Comparison of ENCODE assay signal across 19 cellular contexts in genomic region chr5:109829331-109829730, GRCh38.
"Had no signal": no experiment of that assay in that cellular context is flagged by ENCODE, and none has a peak within 500 bp of the region (broad histone marks: within the 10 kb centered on the region; RNA-seq: fewer than 3 reads in every experiment).

No MANE protein-coding gene starts in this region.

- H3K27me3 Mint-ChIP-seq: natural killer cell treated with Interleukin-12 subunit alpha and Interleukin-12 subunit beta and Interleukin-15 and Interleukin-18, amount 100 ng/mL, for 72 hours; stimulated activated naive CD8-positive, alpha-beta T cell treated with anti-CD3 and anti-CD28 coated beads, Interleukin-15, Interleukin-2, amounts not matched to agents 100 ng/mL and 50 ng/mL, for 24 hours had no signal

- H3K9ac ChIP-seq: neural progenitor cell, parathyroid adenoma had no signal

- ATAC-seq: gastroesophageal sphincter; left lobe of liver; natural killer cell treated with Interleukin-12 subunit alpha and Interleukin-12 subunit beta and Interleukin-15 and Interleukin-18, amount 100 ng/mL, for 72 hours; right lobe of liver had no signal

- H3K27ac ChIP-seq: coronary artery, gastroesophageal sphincter, neural progenitor cell, parathyroid adenoma, prostate gland, right lobe of liver, skin epidermis, testis, transverse colon had no signal

- H3K4me1 ChIP-seq: gastroesophageal sphincter, neural progenitor cell, parathyroid adenoma, prostate gland, testis, transverse colon had no signal

- H3K4me1 Mint-ChIP-seq: neural progenitor cell had no signal

- H3K27ac Mint-ChIP-seq: natural killer cell treated with Interleukin-12 subunit alpha and Interleukin-12 subunit beta and Interleukin-15 and Interleukin-18, amount 100 ng/mL, for 72 hours; neural progenitor cell; stimulated activated naive CD8-positive, alpha-beta T cell treated with anti-CD3 and anti-CD28 coated beads, Interleukin-15, Interleukin-2, amounts not matched to agents 100 ng/mL and 50 ng/mL, for 24 hours had no signal

- H3K9me3 ChIP-seq: gastroesophageal sphincter, prostate gland, right lobe of liver, testis, transverse colon had no signal

- H3K4me3 Mint-ChIP-seq: natural killer cell treated with Interleukin-12 subunit alpha and Interleukin-12 subunit beta and Interleukin-15 and Interleukin-18, amount 100 ng/mL, for 72 hours; neural progenitor cell; stimulated activated naive CD8-positive, alpha-beta T cell treated with anti-CD3 and anti-CD28 coated beads, Interleukin-15, Interleukin-2, amounts not matched to agents 100 ng/mL and 50 ng/mL, for 24 hours had no signal

- DNase-seq: caudate nucleus; effector CD4-positive, alpha-beta T cell; glutamatergic neuron; islet precursor cell; mammary epithelial cell; nucleus accumbens; right lobe of liver; stimulated activated CD4-positive, alpha-beta T cell treated with anti-CD3 and anti-CD28 coated beads, Interleukin-2, amount 100 ng/mL, for 48 hours; testis; transverse colon had no signal

- H3K27me3 ChIP-seq: gastroesophageal sphincter, neural progenitor cell, right lobe of liver, testis, transverse colon had no signal

- H3K4me2 ChIP-seq: neural progenitor cell had no signal

- H2AFZ ChIP-seq: neural progenitor cell, parathyroid adenoma had no signal

- H3K36me3 ChIP-seq: prostate gland had no signal

- H3K79me2 ChIP-seq: parathyroid adenoma had no signal

- H3K4me3 ChIP-seq: coronary artery, gastroesophageal sphincter, neural progenitor cell, prostate gland, right lobe of liver, skin epidermis, testis, transverse colon had no signal
